ENCODE assay signal across 1 cellular context in genomic region chr17:40347319-40348135, GRCh38.
A peak's percentile ranks its signal among the peaks of the same experiment; 100 is the strongest.
TF ChIP-seq lines count a peak whose summit lies in the region.

No MANE protein-coding gene starts in this region.

TF ChIP-seq in HepG2, 621 proteins besides CTCF, POLR2A, EP300 and RAD21 (continues in another document):
- peak; percentile 93 for TF ChIP-seq ZNF652 (CRISPR knock-in tag; IDR thresholded peaks at IDR 0.05; ENCODE audit: borderline replicate concordance, low read depth)
- 0 out of 2 replicates have a peak, but pooled peaks have one; percentile 32 for TF ChIP-seq ARID4A (CRISPR knock-in tag; IDR thresholded peaks at IDR 0.05; ENCODE audit: borderline replicate concordance)
- TF ChIP-seq RARG (CRISPR knock-in tag; IDR thresholded peaks at IDR 0.05; ENCODE audit: low read depth), result no peak
- TF ChIP-seq SKIL (CRISPR knock-in tag; IDR thresholded peaks at IDR 0.05; ENCODE audit: borderline replicate concordance), result no peak
- TF ChIP-seq GABPB1 (CRISPR knock-in tag; IDR thresholded peaks at IDR 0.05), result peak; percentile 24; the same call in 1 of the 2 replicates
- no peak for TF ChIP-seq THYN1 (CRISPR knock-in tag; IDR thresholded peaks at IDR 0.05; ENCODE audit: borderline replicate concordance, low read depth)
- TF ChIP-seq MEF2D (CRISPR knock-in tag; IDR thresholded peaks at IDR 0.05), result no peak
- TF ChIP-seq, protein P1, sequence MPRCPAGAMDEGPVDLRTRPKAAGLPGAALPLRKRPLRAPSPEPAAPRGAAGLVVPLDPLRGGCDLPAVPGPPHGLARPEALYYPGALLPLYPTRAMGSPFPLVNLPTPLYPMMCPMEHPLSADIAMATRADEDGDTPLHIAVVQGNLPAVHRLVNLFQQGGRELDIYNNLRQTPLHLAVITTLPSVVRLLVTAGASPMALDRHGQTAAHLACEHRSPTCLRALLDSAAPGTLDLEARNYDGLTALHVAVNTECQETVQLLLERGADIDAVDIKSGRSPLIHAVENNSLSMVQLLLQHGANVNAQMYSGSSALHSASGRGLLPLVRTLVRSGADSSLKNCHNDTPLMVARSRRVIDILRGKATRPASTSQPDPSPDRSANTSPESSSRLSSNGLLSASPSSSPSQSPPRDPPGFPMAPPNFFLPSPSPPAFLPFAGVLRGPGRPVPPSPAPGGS (CRISPR knock-in tag; IDR thresholded peaks at IDR 0.05), result no peak
- TF ChIP-seq GABPA (IDR thresholded peaks at IDR 0.05; ENCODE audit: low read depth, low read length), result no peak
- peak; percentile 76 for TF ChIP-seq GABPA (CRISPR knock-in tag; IDR thresholded peaks at IDR 0.05; ENCODE audit: low read depth)
- TF ChIP-seq, protein P2, sequence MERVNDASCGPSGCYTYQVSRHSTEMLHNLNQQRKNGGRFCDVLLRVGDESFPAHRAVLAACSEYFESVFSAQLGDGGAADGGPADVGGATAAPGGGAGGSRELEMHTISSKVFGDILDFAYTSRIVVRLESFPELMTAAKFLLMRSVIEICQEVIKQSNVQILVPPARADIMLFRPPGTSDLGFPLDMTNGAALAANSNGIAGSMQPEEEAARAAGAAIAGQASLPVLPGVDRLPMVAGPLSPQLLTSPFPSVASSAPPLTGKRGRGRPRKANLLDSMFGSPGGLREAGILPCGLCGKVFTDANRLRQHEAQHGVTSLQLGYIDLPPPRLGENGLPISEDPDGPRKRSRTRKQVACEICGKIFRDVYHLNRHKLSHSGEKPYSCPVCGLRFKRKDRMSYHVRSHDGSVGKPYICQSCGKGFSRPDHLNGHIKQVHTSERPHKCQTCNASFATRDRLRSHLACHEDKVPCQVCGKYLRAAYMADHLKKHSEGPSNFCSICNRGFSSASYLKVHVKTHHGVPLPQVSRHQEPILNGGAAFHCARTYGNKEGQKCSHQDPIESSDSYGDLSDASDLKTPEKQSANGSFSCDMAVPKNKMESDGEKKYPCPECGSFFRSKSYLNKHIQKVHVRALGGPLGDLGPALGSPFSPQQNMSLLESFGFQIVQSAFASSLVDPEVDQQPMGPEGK (CRISPR knock-in tag; IDR thresholded peaks at IDR 0.05), result peak; percentile 26; the same call in 1 of the 2 replicates
- no peak for TF ChIP-seq ZNF512 (CRISPR knock-in tag; IDR thresholded peaks at IDR 0.05)
- TF ChIP-seq ZNF343 (CRISPR knock-in tag; IDR thresholded peaks at IDR 0.05), result no peak
- peak; percentile 44; the same call in 1 of the 2 replicates for TF ChIP-seq ZFP91 (CRISPR knock-in tag; IDR thresholded peaks at IDR 0.05; ENCODE audit: borderline replicate concordance)
- TF ChIP-seq ZNF792 (CRISPR knock-in tag; IDR thresholded peaks at IDR 0.05), result no peak
- TF ChIP-seq, protein P3, sequence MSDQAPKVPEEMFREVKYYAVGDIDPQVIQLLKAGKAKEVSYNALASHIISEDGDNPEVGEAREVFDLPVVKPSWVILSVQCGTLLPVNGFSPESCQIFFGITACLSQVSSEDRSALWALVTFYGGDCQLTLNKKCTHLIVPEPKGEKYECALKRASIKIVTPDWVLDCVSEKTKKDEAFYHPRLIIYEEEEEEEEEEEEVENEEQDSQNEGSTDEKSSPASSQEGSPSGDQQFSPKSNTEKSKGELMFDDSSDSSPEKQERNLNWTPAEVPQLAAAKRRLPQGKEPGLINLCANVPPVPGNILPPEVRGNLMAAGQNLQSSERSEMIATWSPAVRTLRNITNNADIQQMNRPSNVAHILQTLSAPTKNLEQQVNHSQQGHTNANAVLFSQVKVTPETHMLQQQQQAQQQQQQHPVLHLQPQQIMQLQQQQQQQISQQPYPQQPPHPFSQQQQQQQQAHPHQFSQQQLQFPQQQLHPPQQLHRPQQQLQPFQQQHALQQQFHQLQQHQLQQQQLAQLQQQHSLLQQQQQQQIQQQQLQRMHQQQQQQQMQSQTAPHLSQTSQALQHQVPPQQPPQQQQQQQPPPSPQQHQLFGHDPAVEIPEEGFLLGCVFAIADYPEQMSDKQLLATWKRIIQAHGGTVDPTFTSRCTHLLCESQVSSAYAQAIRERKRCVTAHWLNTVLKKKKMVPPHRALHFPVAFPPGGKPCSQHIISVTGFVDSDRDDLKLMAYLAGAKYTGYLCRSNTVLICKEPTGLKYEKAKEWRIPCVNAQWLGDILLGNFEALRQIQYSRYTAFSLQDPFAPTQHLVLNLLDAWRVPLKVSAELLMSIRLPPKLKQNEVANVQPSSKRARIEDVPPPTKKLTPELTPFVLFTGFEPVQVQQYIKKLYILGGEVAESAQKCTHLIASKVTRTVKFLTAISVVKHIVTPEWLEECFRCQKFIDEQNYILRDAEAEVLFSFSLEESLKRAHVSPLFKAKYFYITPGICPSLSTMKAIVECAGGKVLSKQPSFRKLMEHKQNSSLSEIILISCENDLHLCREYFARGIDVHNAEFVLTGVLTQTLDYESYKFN (CRISPR knock-in tag; conservative IDR thresholded peaks at IDR 0.05), result no peak
- TF ChIP-seq RARA (CRISPR knock-in tag; IDR thresholded peaks at IDR 0.05), result 0 out of 2 replicates have a peak, but pooled peaks have one; percentile 16
- no peak for TF ChIP-seq ZBED4 (CRISPR knock-in tag; IDR thresholded peaks at IDR 0.05; ENCODE audit: borderline replicate concordance)
- no peak for TF ChIP-seq ZNF710 (CRISPR knock-in tag; IDR thresholded peaks at IDR 0.05; ENCODE audit: borderline replicate concordance)
- TF ChIP-seq KDM5B (CRISPR knock-in tag; IDR thresholded peaks at IDR 0.05; ENCODE audit: borderline replicate concordance), result 0 out of 2 replicates have a peak, but pooled peaks have one; percentile 21
- no peak for TF ChIP-seq PHF21A (CRISPR knock-in tag; IDR thresholded peaks at IDR 0.05)
- TF ChIP-seq ETV5 (CRISPR knock-in tag; IDR thresholded peaks at IDR 0.05; ENCODE audit: borderline replicate concordance), result peak; percentile 42; the same call in 1 of the 2 replicates
